15 cellular contexts compared by ENCODE assay signal in the genomic region with DNA sequence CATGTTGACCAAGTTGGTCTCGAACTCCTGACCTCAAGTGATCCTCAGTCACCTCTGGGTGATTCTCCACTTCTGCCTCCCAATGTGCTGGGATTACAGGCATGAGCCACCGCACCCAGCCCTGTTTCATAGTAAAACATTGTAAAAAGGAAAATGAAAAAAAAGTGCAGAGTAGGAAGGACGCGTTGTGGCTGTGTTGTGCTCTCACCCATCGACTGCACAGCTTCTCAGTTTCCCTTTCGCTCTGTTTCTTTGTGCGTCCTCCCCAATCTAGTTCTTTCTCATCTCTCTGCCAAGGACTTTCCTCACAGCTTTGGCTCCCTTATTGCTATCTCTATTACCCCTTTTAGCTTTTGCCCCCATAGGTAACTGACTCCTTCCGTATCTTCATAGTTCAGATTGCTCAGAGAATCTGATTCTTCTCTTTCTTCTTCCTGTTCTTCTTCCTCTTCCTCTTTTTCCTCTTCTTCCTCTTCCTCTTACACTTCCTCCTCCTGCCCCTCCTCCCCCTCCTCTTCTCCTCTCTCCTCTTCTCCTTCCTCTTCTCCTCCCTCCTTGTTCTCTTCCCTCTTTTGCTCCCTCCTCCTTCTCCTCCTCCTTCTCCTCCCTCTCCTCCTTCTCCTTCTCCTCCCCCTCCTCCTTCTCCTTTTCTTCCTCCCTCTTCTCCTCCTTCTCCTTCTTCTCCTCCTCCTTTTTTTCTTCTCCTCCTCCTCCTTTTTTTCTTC.
DNase-seq lines count a peak whose midpoint lies in the region; ATAC-seq, FAIRE-seq and TF ChIP-seq lines count a peak whose summit lies in the region.
"Had no signal": no experiment of that assay in that cellular context is flagged by ENCODE, and none has a peak within 500 bp of the region (broad histone marks: within the 10 kb centered on the region; RNA-seq: fewer than 3 reads in every experiment).

No MANE protein-coding gene starts in this region.

- peak; percentile 74 for FAIRE-seq in GM19239 (lab: Jason Lieb, UNC)

- no peaks in the 10 kb centered on the region for H3K9me3 Mint-ChIP-seq in WTC11

- TF ChIP-seq CTCF in GM10266 (IDR thresholded peaks at IDR 0.05; ENCODE audit: control insufficient read depth, insufficient read depth, low read depth, missing control alignments) (no peak), WTC11 (IDR thresholded peaks at IDR 0.05) (no peak)

- POLR2A ChIA-PET in WTC11 (lab: Charles Lee) = interaction anchor here (0.8 kb wide), 1 partner anchor 66 kb away, joined by 7 read pairs; no protein-coding TSS in a partner anchor

- no peak overlapping the region for H3K27ac Mint-ChIP-seq in WTC11

- no peak overlapping the region for H3K4me3 Mint-ChIP-seq in WTC11

- no peaks in the 10 kb centered on the region for H3K36me3 Mint-ChIP-seq in WTC11

- ATAC-seq in HG03039 (IDR thresholded peaks at IDR 0.05; ENCODE audit: unreplicated experiment) = peak; percentile 47
- no peak for ATAC-seq in WTC11
- no peak for ATAC-seq in HG02610 (IDR thresholded peaks at IDR 0.05; ENCODE audit: unreplicated experiment)
- ATAC-seq: HCT116, heart left ventricle, Right ventricle myocardium inferior had no signal

- CTCF ChIA-PET in WTC11 (lab: Charles Lee) = no interaction called here

- H3K27me3 Mint-ChIP-seq in WTC11 (ENCODE audit: low read depth) = peaks cover 27% of the 10 kb centered on the region

- peaks cover 23% of the 10 kb centered on the region for H3K4me1 Mint-ChIP-seq in WTC11

- DNase-seq in GM10266 (ENCODE audit: extremely low spot score) (peak; percentile 75), GM19239 (ENCODE audit: insufficient read length, low spot score) (peak; percentile 60), WTC11 (ENCODE audit: low spot score) (no peak), iPS-NIHi7 (ENCODE audit: extremely low spot score) (no peak), SIG-M5 (lab: John Stamatoyannopoulos, UW) (no peak), dedifferentiated amniotic fluid mesenchymal stem cell (ENCODE audit: extremely low spot score) (no peak)
- DNase-seq: dermis blood vessel endothelial cell, DMS53, heart left ventricle, NCI-H1048, transverse colon had no signal

TF ChIP-seq in WTC11, 78 proteins besides CTCF, POLR2A, EP300 and RAD21:
- no peak for TF ChIP-seq ZNF121 (CRISPR knock-in tag; IDR thresholded peaks at IDR 0.05)
- TF ChIP-seq, protein P1, sequence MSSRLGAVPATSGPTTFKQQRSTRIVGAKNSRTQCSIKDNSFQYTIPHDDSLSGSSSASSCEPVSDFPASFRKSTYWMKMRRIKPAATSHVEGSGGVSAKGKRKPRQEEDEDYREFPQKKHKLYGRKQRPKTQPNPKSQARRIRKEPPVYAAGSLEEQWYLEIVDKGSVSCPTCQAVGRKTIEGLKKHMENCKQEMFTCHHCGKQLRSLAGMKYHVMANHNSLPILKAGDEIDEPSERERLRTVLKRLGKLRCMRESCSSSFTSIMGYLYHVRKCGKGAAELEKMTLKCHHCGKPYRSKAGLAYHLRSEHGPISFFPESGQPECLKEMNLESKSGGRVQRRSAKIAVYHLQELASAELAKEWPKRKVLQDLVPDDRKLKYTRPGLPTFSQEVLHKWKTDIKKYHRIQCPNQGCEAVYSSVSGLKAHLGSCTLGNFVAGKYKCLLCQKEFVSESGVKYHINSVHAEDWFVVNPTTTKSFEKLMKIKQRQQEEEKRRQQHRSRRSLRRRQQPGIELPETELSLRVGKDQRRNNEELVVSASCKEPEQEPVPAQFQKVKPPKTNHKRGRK (CRISPR knock-in tag; IDR thresholded peaks at IDR 0.05; ENCODE audit: borderline replicate concordance) = peak; percentile 55; the same call in 1 of the 2 replicates

Comparison
In these comparisons a context has a peak if more than half of its experiments do, and no peak if none do; other contexts are left out.
1. DNase-seq: peak in GM10266 (single experiment) and GM19239 (single experiment); none in WTC11 (single experiment), iPS-NIHi7 (single experiment), SIG-M5 (single experiment) and dedifferentiated amniotic fluid mesenchymal stem cell (single experiment).